In genomic region chr1:234078143-234078542, GRCh38 we compare ENCODE assay signal across 25 cellular contexts.
"Had no signal": no experiment of that assay in that cellular context is flagged by ENCODE, and none has a peak within 500 bp of the region (broad histone marks: within the 10 kb centered on the region; RNA-seq: fewer than 3 reads in every experiment).

No MANE protein-coding gene starts in this region.

- DNase-seq: activated CD4-positive, alpha-beta memory T cell treated with anti-CD3 and anti-CD28 coated beads, Interleukin-2, amount 10 ng/mL, durations not matched to agents 7 days and 5 days; activated CD4-positive, alpha-beta T cell treated with anti-CD3 and anti-CD28 coated beads for 1 hour; activated CD4-positive, alpha-beta T cell treated with anti-CD3 and anti-CD28 coated beads for 4 hours; activated CD4-positive, alpha-beta T cell treated with anti-CD3 and anti-CD28 coated beads, Interleukin-2, amount 10 ng/mL, durations not matched to agents 7 days and 5 days; activated CD4-positive, alpha-beta T cell treated with anti-CD3 and anti-CD28 coated beads, Interleukin-2, amount 50 U/mL, for 4 hours; activated CD4-positive, CD25-positive, alpha-beta regulatory T cell; activated CD8-positive, alpha-beta memory T cell treated with anti-CD3 and anti-CD28 coated beads, Interleukin-2, amount 50 U/mL, for 48 hours; activated gamma-delta T cell; activated naive CD4-positive, alpha-beta T cell; activated naive CD4-positive, alpha-beta T cell treated with anti-CD3 and anti-CD28 coated beads, Interleukin-2, amount 50 U/mL, for 16 hours; activated T-cell treated with anti-CD3 and anti-CD28 coated beads for 4 hours; activated T-cell treated with anti-CD3 and anti-CD28 coated beads, Interleukin-2, amount 50 U/mL, for 24 hours; activated T-cell treated with anti-CD3 and anti-CD28 coated beads, Interleukin-2, amount 50 U/mL, for 72 hours; amniotic stem cell; aorta; body of pancreas; central memory CD4-positive, alpha-beta T cell; cerebellar nuclear complex; colonic mucosa; effector memory CD4-positive, alpha-beta T cell; endodermal cell; esophagus squamous epithelium; foreskin melanocyte; T-helper 2 cell had no signal

- H3K27ac ChIP-seq: body of pancreas, colonic mucosa, esophagus squamous epithelium, gastroesophageal sphincter had no signal

- H3K36me3 ChIP-seq: colonic mucosa, esophagus squamous epithelium, gastroesophageal sphincter had no signal

- H3K27me3 ChIP-seq: body of pancreas, colonic mucosa had no signal

- H3K4me3 ChIP-seq: body of pancreas, colonic mucosa, esophagus squamous epithelium, gastroesophageal sphincter had no signal

- H3K4me1 ChIP-seq: body of pancreas, colonic mucosa, esophagus squamous epithelium, gastroesophageal sphincter had no signal

- ATAC-seq: activated T-cell treated with anti-CD3 and anti-CD28 coated beads, Interleukin-2, amount 50 U/mL, for 72 hours; body of pancreas; gastroesophageal sphincter had no signal
